ENCODE assay signal across 12 cellular contexts in genomic region chr11:115927823-115928329, GRCh38.
A peak's percentile ranks its signal among the peaks of the same experiment; 100 is the strongest.
DNase-seq lines count a peak whose midpoint lies in the region; ATAC-seq and FAIRE-seq lines count a peak whose summit lies in the region.
"Had no signal": no experiment of that assay in that cellular context is flagged by ENCODE, and none has a peak within 500 bp of the region (broad histone marks: within the 10 kb centered on the region; RNA-seq: fewer than 3 reads in every experiment).

No MANE protein-coding gene starts in this region.

- peak; percentile 38 for ATAC-seq in GM19463 (IDR thresholded peaks at IDR 0.05; ENCODE audit: unreplicated experiment)
- ATAC-seq in HG02870 (IDR thresholded peaks at IDR 0.05; ENCODE audit: unreplicated experiment): peak; percentile 38
- ATAC-seq in HG03571 (IDR thresholded peaks at IDR 0.05; ENCODE audit: unreplicated experiment): peak; percentile 34

- DNase-seq in GM18507 (ENCODE audit: extremely low spot score, insufficient read length, low read depth): no peak
- DNase-seq in activated CD4-positive, CD25-positive, alpha-beta regulatory T cell treated with anti-CD3 and anti-CD28 coated beads, Interleukin-2, amount 50 U/mL, for 72 hours: no peak
- DNase-seq in activated CD4-positive, alpha-beta T cell treated with anti-CD3 and anti-CD28 coated beads for 1 hour: no peak
- no peak for DNase-seq in ACHN
- DNase-seq in LoVo (ENCODE audit: low spot score): no peak
- DNase-seq: activated CD4-positive, alpha-beta T cell treated with anti-CD3 and anti-CD28 coated beads for 4 hours; activated gamma-delta T cell treated with Interleukin-2 at 50 U/mL for 16 hours; NCI-H345 had no signal

- FAIRE-seq in GM18507 (lab: Jason Lieb, UNC): peak; percentile 92
- FAIRE-seq: keratinocyte had no signal

- in situ Hi-C loops in ACHN (cut with HindIII; ENCODE audit: low pct_ligation_motif_present, low pct_unique_long_range_greater_than_20kb, low sequenced_read_pairs): no loop called here
